Comparison of ENCODE assay signal across 19 cellular contexts in genomic region chr2:235677276-235677788, GRCh38.
DNase-seq lines count a peak whose midpoint lies in the region; ATAC-seq and TF ChIP-seq lines count a peak whose summit lies in the region.
"Had no signal": no experiment of that assay in that cellular context is flagged by ENCODE, and none has a peak within 500 bp of the region (broad histone marks: within the 10 kb centered on the region; RNA-seq: fewer than 3 reads in every experiment).

No MANE protein-coding gene starts in this region.

- peaks cover 22% of the 10 kb centered on the region for H3K4me1 ChIP-seq in Loucy (ENCODE audit: insufficient read depth, low read length, poor library complexity, severe bottlenecking)
- H3K4me1 ChIP-seq: parathyroid adenoma had no signal

- DNase-seq in cardiac fibroblast (ENCODE audit: low read depth in 2 of 2) (peak; percentile 26 to 46), medulla oblongata (ENCODE audit: extremely low spot score) (peak; percentile 55), superior temporal gyrus (ENCODE audit: extremely low spot score) (peak; percentile 58)
- DNase-seq in stimulated activated naive B cell treated with anti-CD40 and anti-IgM and Interleukin-4, amounts not matched to agents 10 μg/mL and 1 μg/mL and 100 μg/mL, for 72 hours = no peak
- DNase-seq: activated CD4-positive, alpha-beta T cell treated with anti-CD3 and anti-CD28 coated beads for 1 hour; activated naive CD4-positive, alpha-beta T cell treated with anti-CD3 and anti-CD28 coated beads, Interleukin-2, amount 50 U/mL, for 16 hours; activated T-cell treated with anti-CD3 and anti-CD28 coated beads, Interleukin-2, amount 50 U/mL, for 48 hours; CD4-positive, alpha-beta memory T cell; foreskin keratinocyte; kidney; mesendoderm; natural killer cell; NCI-H187 treated with DMSO at 0.1 percent for 48 hours; OCI-M1 had no signal

- H3K4me3 ChIP-seq in Loucy (ENCODE audit: low read length, poor library complexity, severe bottlenecking) = no peak overlapping the region
- no peak overlapping the region for H3K4me3 ChIP-seq in cardiac fibroblast (replicated peaks in 1 of 2; ENCODE audit: low read depth in 2 of 2, low read length in 2 of 2)
- H3K4me3 ChIP-seq: thoracic aorta had no signal

- no peak overlapping the region for H3K27ac Mint-ChIP-seq in stimulated activated naive B cell treated with anti-CD40 and anti-IgM and Interleukin-4, amounts not matched to agents 10 μg/mL and 1 μg/mL and 100 μg/mL, for 72 hours
- H3K27ac Mint-ChIP-seq: CD4-positive, alpha-beta memory T cell; natural killer cell had no signal

- H3K36me3 Mint-ChIP-seq in stimulated activated naive B cell treated with anti-CD40 and anti-IgM and Interleukin-4, amounts not matched to agents 10 μg/mL and 1 μg/mL and 100 μg/mL, for 72 hours = no peaks in the 10 kb centered on the region
- H3K36me3 Mint-ChIP-seq: CD4-positive, alpha-beta memory T cell; natural killer cell had no signal

- H3K79me2 ChIP-seq in Loucy (ENCODE audit: insufficient read depth, low read length) = peaks cover 86% of the 10 kb centered on the region

- H4K20me1 ChIP-seq in Loucy (ENCODE audit: insufficient read depth, low read length, poor library complexity, severe bottlenecking) = no peaks in the 10 kb centered on the region

- no peaks in the 10 kb centered on the region for H3K9me3 Mint-ChIP-seq in stimulated activated naive B cell treated with anti-CD40 and anti-IgM and Interleukin-4, amounts not matched to agents 10 μg/mL and 1 μg/mL and 100 μg/mL, for 72 hours
- H3K9me3 Mint-ChIP-seq: CD4-positive, alpha-beta memory T cell; natural killer cell had no signal

- no peak overlapping the region for H3K4me3 Mint-ChIP-seq in stimulated activated naive B cell treated with anti-CD40 and anti-IgM and Interleukin-4, amounts not matched to agents 10 μg/mL and 1 μg/mL and 100 μg/mL, for 72 hours
- H3K4me3 Mint-ChIP-seq: CD4-positive, alpha-beta memory T cell; natural killer cell had no signal

- H3K9ac ChIP-seq in Loucy (ENCODE audit: low read depth, low read length, poor library complexity, severe bottlenecking) = no peak overlapping the region
- H3K9ac ChIP-seq: parathyroid adenoma had no signal

- H3F3A ChIP-seq in Loucy (ENCODE audit: low read depth) = no peaks in the 10 kb centered on the region

- no peaks in the 10 kb centered on the region for H3K27me3 ChIP-seq in Loucy (ENCODE audit: insufficient read depth, low read length, poor library complexity, severe bottlenecking)
- H3K27me3 ChIP-seq: foreskin keratinocyte had no signal

- TF ChIP-seq CTCF in Loucy (conservative IDR thresholded peaks at IDR 0.05; ENCODE audit: low read length) (no peak), cardiac fibroblast (IDR thresholded peaks at IDR 0.05; ENCODE audit: low read depth, low read length) (no peak)

- no peaks in the 10 kb centered on the region for H3K36me3 ChIP-seq in Loucy (ENCODE audit: insufficient read depth, low read length)
- H3K36me3 ChIP-seq: thoracic aorta had no signal

- H3K9me2 ChIP-seq in Loucy (replicated peaks; ENCODE audit: low read depth, low read length) = no peaks in the 10 kb centered on the region

- no peaks in the 10 kb centered on the region for H3K4me1 Mint-ChIP-seq in stimulated activated naive B cell treated with anti-CD40 and anti-IgM and Interleukin-4, amounts not matched to agents 10 μg/mL and 1 μg/mL and 100 μg/mL, for 72 hours

- peak overlapping the region; percentile 28 for H3K4me2 ChIP-seq in Loucy (ENCODE audit: low read depth, low read length, poor library complexity, severe bottlenecking)

- peaks cover 20 to 39% of the 10 kb centered on the region in 2 donors for H3K27me3 Mint-ChIP-seq in stimulated activated naive B cell treated with anti-CD40 and anti-IgM and Interleukin-4, amounts not matched to agents 10 μg/mL and 1 μg/mL and 100 μg/mL, for 72 hours

- H3K9me3 ChIP-seq in Loucy (ENCODE audit: insufficient read depth, low read depth, low read length) = no peaks in the 10 kb centered on the region
- H3K9me3 ChIP-seq: thoracic aorta had no signal

- ATAC-seq in GM21737 (IDR thresholded peaks at IDR 0.05; ENCODE audit: unreplicated experiment) = no peak
- ATAC-seq in stimulated activated naive B cell treated with anti-CD40 and anti-IgM and Interleukin-4, amounts not matched to agents 10 μg/mL and 1 μg/mL and 100 μg/mL, for 72 hours (replicated peaks) = no peak
- no peak for ATAC-seq in HG02678 (IDR thresholded peaks at IDR 0.05; ENCODE audit: unreplicated experiment)
- ATAC-seq: foreskin keratinocyte, natural killer cell had no signal

- no peak overlapping the region for H2AFZ ChIP-seq in Loucy (ENCODE audit: low read length)
- H2AFZ ChIP-seq: parathyroid adenoma had no signal
